19 cellular contexts compared by ENCODE assay signal in genomic region chr15:69906256-69907185, GRCh38.
A peak's percentile ranks its signal among the peaks of the same experiment; 100 is the strongest.
DNase-seq lines count a peak whose midpoint lies in the region; ATAC-seq and TF ChIP-seq lines count a peak whose summit lies in the region.
"Had no signal": no experiment of that assay in that cellular context is flagged by ENCODE, and none has a peak within 500 bp of the region (broad histone marks: within the 10 kb centered on the region; RNA-seq: fewer than 3 reads in every experiment).

No MANE protein-coding gene starts in this region.

- 62% methylated on average over 11 of the region's 11 CpGs for WGBS in hepatocyte (ENCODE audit: low lambda C conversion rate, missing lambda C conversion rate)

- ATAC-seq in left ventricle myocardium superior (no peak), GM23338 (no peak), HG02840 (IDR thresholded peaks at IDR 0.05; ENCODE audit: low FRiP score, unreplicated experiment) (no peak)
- no peak for ATAC-seq in activated CD8-positive, alpha-beta memory T cell treated with anti-CD3 and anti-CD28 coated beads, Interleukin-2, amount 10 ng/mL, durations not matched to agents 7 days and 5 days
- ATAC-seq: Panc1 had no signal

- no peak for TF ChIP-seq CTCF in GM23338 (conservative IDR thresholded peaks at IDR 0.05; ENCODE audit: low read depth in 2 of 2)
- no peak for TF ChIP-seq CTCF in hepatocyte (IDR thresholded peaks at IDR 0.05; ENCODE audit: poor library complexity)

- no peaks in the 10 kb centered on the region for H3K9me3 Mint-ChIP-seq in activated CD8-positive, alpha-beta memory T cell treated with anti-CD3 and anti-CD28 coated beads, Interleukin-2, amount 10 ng/mL, durations not matched to agents 7 days and 5 days (ENCODE audit: low read depth)
- no peaks in the 10 kb centered on the region; the same call in 2 of the 3 replicates for H3K9me3 Mint-ChIP-seq in GM23338

- H3K27ac ChIP-seq in GM23338 (ENCODE audit: low read depth) (no peak overlapping the region), hepatocyte (no peak overlapping the region)

- no peak overlapping the region for H3K4me3 ChIP-seq in adipocyte (ENCODE audit: low read length)
- H3K4me3 ChIP-seq in GM23338 = no peak overlapping the region
- no peak overlapping the region for H3K4me3 ChIP-seq in hepatocyte

- CTCF ChIA-PET in activated CD8-positive, alpha-beta memory T cell treated with anti-CD3 and anti-CD28 coated beads, Interleukin-2, amount 10 ng/mL, durations not matched to agents 7 days and 5 days (lab: Charles Lee) = no interaction called here

- H3K4me2 ChIP-seq in GM23338 = no peak overlapping the region
- H3K4me2 ChIP-seq in hepatocyte = no peak overlapping the region

- DNase-seq in cardiac septum (ENCODE audit: low spot score) = peak; percentile 33
- DNase-seq in left ventricle myocardium superior = no peak
- peak; percentile 15 for DNase-seq in NCI-H526 treated with DMSO at 0.1 percent for 48 hours (lab: John Stamatoyannopoulos, UW)
- peak; percentile 57 for DNase-seq in adipocyte (ENCODE audit: low read depth)
- no peak for DNase-seq in activated CD8-positive, alpha-beta memory T cell treated with anti-CD3 and anti-CD28 coated beads, Interleukin-2, amount 10 ng/mL, durations not matched to agents 7 days and 5 days
- no peak for DNase-seq in GM23338 (ENCODE audit: low spot score)
- DNase-seq in hepatocyte (ENCODE audit: low spot score) = no peak
- DNase-seq: CD4-positive, CD25-positive, alpha-beta regulatory T cell; DMS79 treated with DMSO at 0.1 percent for 48 hours; H7; IMR-90; NCI-H1436 treated with DMSO at 0.1 percent for 48 hours; NCI-H2081 treated with DMSO at 0.1 percent for 48 hours; NCI-H2227 treated with DMSO at 0.1 percent for 48 hours; NCI-H524 treated with DMSO at 0.1 percent for 48 hours; NK-92 treated with Interleukin-12 subunit alpha and Interleukin-12 subunit beta, amount 100 ng/mL, for 24 hours; SHP77 had no signal

- peaks cover 9% of the 10 kb centered on the region for H3K4me1 ChIP-seq in adipocyte (ENCODE audit: control insufficient read depth, insufficient read depth, low read length)
- H3K4me1 ChIP-seq in GM23338 (ENCODE audit: insufficient read depth) = peaks cover 17% of the 10 kb centered on the region
- no peaks in the 10 kb centered on the region for H3K4me1 ChIP-seq in hepatocyte (ENCODE audit: insufficient read depth)

- H3K27ac Mint-ChIP-seq in activated CD8-positive, alpha-beta memory T cell treated with anti-CD3 and anti-CD28 coated beads, Interleukin-2, amount 10 ng/mL, durations not matched to agents 7 days and 5 days = no peak overlapping the region
- H3K27ac Mint-ChIP-seq in GM23338 = no peak overlapping the region

- H3K36me3 ChIP-seq in adipocyte (ENCODE audit: control insufficient read depth, insufficient read depth, low read length, severe bottlenecking) (no peaks in the 10 kb centered on the region), GM23338 (ENCODE audit: insufficient read depth) (no peaks in the 10 kb centered on the region), hepatocyte (replicated peaks; ENCODE audit: insufficient read depth, low read depth) (no peaks in the 10 kb centered on the region)

- H3K9me3 ChIP-seq in adipocyte (ENCODE audit: control insufficient read depth, low read length) (no peaks in the 10 kb centered on the region), hepatocyte (ENCODE audit: low read depth) (no peaks in the 10 kb centered on the region)

- H4K20me1 ChIP-seq in GM23338 (replicated peaks; ENCODE audit: insufficient read depth) (no peaks in the 10 kb centered on the region), hepatocyte (ENCODE audit: insufficient read depth, poor library complexity, severe bottlenecking) (no peaks in the 10 kb centered on the region)

- intact Hi-C loops in cardiac septum (cut with DNase I) (no loop called here), left ventricle myocardium superior (cut with micrococcal nuclease) (no loop called here)

- H3K4me3 Mint-ChIP-seq in activated CD8-positive, alpha-beta memory T cell treated with anti-CD3 and anti-CD28 coated beads, Interleukin-2, amount 10 ng/mL, durations not matched to agents 7 days and 5 days = no peak overlapping the region
- H3K4me3 Mint-ChIP-seq in GM23338 = no peak overlapping the region
- H3K4me3 Mint-ChIP-seq: CD4-positive, CD25-positive, alpha-beta regulatory T cell had no signal

- no peaks in the 10 kb centered on the region for H3K27me3 Mint-ChIP-seq in activated CD8-positive, alpha-beta memory T cell treated with anti-CD3 and anti-CD28 coated beads, Interleukin-2, amount 10 ng/mL, durations not matched to agents 7 days and 5 days
- H3K27me3 Mint-ChIP-seq in GM23338 (ENCODE audit: insufficient read depth, low read depth, poor library complexity) = no peaks in the 10 kb centered on the region

- H3K4me1 Mint-ChIP-seq in activated CD8-positive, alpha-beta memory T cell treated with anti-CD3 and anti-CD28 coated beads, Interleukin-2, amount 10 ng/mL, durations not matched to agents 7 days and 5 days = no peaks in the 10 kb centered on the region
- H3K4me1 Mint-ChIP-seq in GM23338 = peaks cover 23% of the 10 kb centered on the region
- H3K4me1 Mint-ChIP-seq: CD4-positive, CD25-positive, alpha-beta regulatory T cell had no signal

- no peak overlapping the region for H3K9ac ChIP-seq in adipocyte (ENCODE audit: low read length)

- no peak overlapping the region for H2AFZ ChIP-seq in GM23338
- H2AFZ ChIP-seq in hepatocyte = no peak overlapping the region

- H3F3A ChIP-seq in GM23338 (replicated peaks; ENCODE audit: low read depth) = no peaks in the 10 kb centered on the region

- no peaks in the 10 kb centered on the region for H3K36me3 Mint-ChIP-seq in activated CD8-positive, alpha-beta memory T cell treated with anti-CD3 and anti-CD28 coated beads, Interleukin-2, amount 10 ng/mL, durations not matched to agents 7 days and 5 days
- H3K36me3 Mint-ChIP-seq in GM23338 (ENCODE audit: low read depth) = no peaks in the 10 kb centered on the region
- H3K36me3 Mint-ChIP-seq: CD4-positive, CD25-positive, alpha-beta regulatory T cell had no signal

- H3K79me2 ChIP-seq in GM23338 (replicated peaks; ENCODE audit: insufficient read depth) (no peaks in the 10 kb centered on the region), hepatocyte (no peaks in the 10 kb centered on the region)

- H3K27me3 ChIP-seq in adipocyte (replicated peaks; ENCODE audit: control insufficient read depth, insufficient read depth, low read length) (peaks cover 15% of the 10 kb centered on the region), GM23338 (ENCODE audit: insufficient read depth) (no peaks in the 10 kb centered on the region), hepatocyte (peaks cover 13% of the 10 kb centered on the region)

- no peaks in the 10 kb centered on the region for H3K9me2 ChIP-seq in GM23338 (ENCODE audit: insufficient read depth)
- H3K9me2 ChIP-seq in hepatocyte (replicated peaks; ENCODE audit: insufficient read depth) = no peaks in the 10 kb centered on the region

TF ChIP-seq in GM23338, 12 proteins besides CTCF, POLR2A, EP300 and RAD21 (continues in another document):
- TF ChIP-seq JUNB (IDR thresholded peaks at IDR 0.05; ENCODE audit: unreplicated experiment) = no peak
- TF ChIP-seq EZH2 (IDR thresholded peaks at IDR 0.05; ENCODE audit: low read depth, unreplicated experiment) = no peak
- TF ChIP-seq ETS1 (IDR thresholded peaks at IDR 0.05) = no peak
- no peak for TF ChIP-seq POLR2AphosphoS5 (IDR thresholded peaks at IDR 0.05; ENCODE audit: low read depth)
- no peak for TF ChIP-seq ZNF114 (CRISPR knock-in tag; IDR thresholded peaks at IDR 0.05)
- no peak for TF ChIP-seq STAT1 (IDR thresholded peaks at IDR 0.05; ENCODE audit: unreplicated experiment)
- TF ChIP-seq CREB1 (CRISPR knock-in tag; IDR thresholded peaks at IDR 0.05; ENCODE audit: low read depth) = no peak
- TF ChIP-seq EZH2phosphoT487 (IDR thresholded peaks at IDR 0.05; ENCODE audit: unreplicated experiment) = no peak
- TF ChIP-seq REST (IDR thresholded peaks at IDR 0.05; ENCODE audit: unreplicated experiment) = no peak
- no peak for TF ChIP-seq ZNF331 (CRISPR knock-in tag; IDR thresholded peaks at IDR 0.05; ENCODE audit: low read depth)

Comparison
In these comparisons a context has a peak if more than half of its experiments do, and no peak if none do; other contexts are left out.
1. DNase-seq: peak in cardiac septum (single experiment), NCI-H526 treated with DMSO at 0.1 percent for 48 hours (single experiment) and adipocyte (single experiment); none in left ventricle myocardium superior (single experiment), activated CD8-positive, alpha-beta memory T cell treated with anti-CD3 and anti-CD28 coated beads, Interleukin-2, amount 10 ng/mL, durations not matched to agents 7 days and 5 days (single experiment), GM23338 (single experiment) and hepatocyte (single experiment).